Comparison of ENCODE assay signal across 34 cellular contexts in the genomic region with DNA sequence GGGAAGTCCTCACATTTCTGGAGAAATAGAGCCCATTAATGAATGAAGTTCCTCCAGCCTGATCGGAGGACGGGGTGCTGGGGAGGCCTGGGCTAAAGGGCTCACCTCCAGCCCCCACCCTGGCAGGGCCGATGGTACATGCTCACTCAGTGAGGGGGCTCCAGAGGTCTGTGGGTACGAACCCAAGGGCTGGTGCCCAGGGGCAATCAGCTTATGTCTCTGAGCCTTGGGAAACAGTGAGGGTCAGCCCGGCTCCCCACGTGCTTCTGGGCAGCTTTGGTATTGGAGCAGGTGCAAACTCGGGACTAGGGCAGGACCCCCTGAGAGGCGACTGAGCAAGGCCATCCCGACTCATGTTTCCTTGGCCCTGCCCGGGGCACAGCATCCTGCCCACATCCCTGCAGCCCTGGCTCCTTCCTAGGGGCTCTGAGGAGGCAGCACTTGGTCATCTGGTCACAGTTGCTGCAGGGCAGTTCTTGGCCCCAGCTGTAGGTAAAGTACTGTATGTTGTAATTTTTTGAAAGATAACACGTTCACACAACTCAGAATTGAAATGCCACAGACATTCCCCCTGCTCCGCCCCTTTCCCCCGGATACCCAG. TPM values are rescaled to one million over a fixed set of nuclear protein-coding genes. Genes with fewer than 3 reads are reported as not detected.
A peak's percentile ranks its signal among the peaks of the same experiment; 100 is the strongest.
DNase-seq lines count a peak whose midpoint lies in the region; ATAC-seq, FAIRE-seq and TF ChIP-seq lines count a peak whose summit lies in the region.
"Had no signal": no experiment of that assay in that cellular context is flagged by ENCODE, and none has a peak within 500 bp of the region (broad histone marks: within the 10 kb centered on the region; RNA-seq: fewer than 3 reads in every experiment).

No MANE protein-coding gene starts in this region.

- H3K9me2 ChIP-seq in PC-3 (replicated peaks; ENCODE audit: low read length), result no peaks in the 10 kb centered on the region

- H3K9me3 ChIP-seq in RWPE2 (ENCODE audit: severe bottlenecking), result peaks cover 3% of the 10 kb centered on the region
- no peaks in the 10 kb centered on the region for H3K9me3 ChIP-seq in PC-3 (ENCODE audit: low read length)
- H3K9me3 ChIP-seq: colonic mucosa, gastroesophageal sphincter, left lung, suprapubic skin had no signal

- H3K36me3 ChIP-seq in RWPE2 (ENCODE audit: low read depth) (no peaks in the 10 kb centered on the region), PC-3 (ENCODE audit: low read depth, low read length) (peaks cover 2% of the 10 kb centered on the region; the same call in 1 of the 2 replicates)
- H3K36me3 ChIP-seq: colonic mucosa, gastroesophageal sphincter, left lung, suprapubic skin had no signal

- intact Hi-C loops in posterior vena cava (cut with DNase I), result loop anchor here in 1 of 2 donors (5.0 kb wide), 1 partner anchor 87 kb away; no protein-coding TSS in a partner anchor
- intact Hi-C loops in PC-3 (cut with micrococcal nuclease), result no loop called here

- H3K27ac ChIP-seq in RWPE2 (ENCODE audit: poor library complexity, severe bottlenecking) (no peak overlapping the region), PC-3 (ENCODE audit: low read length) (no peak overlapping the region)
- H3K27ac ChIP-seq: colonic mucosa, gastroesophageal sphincter, hepatocyte, suprapubic skin had no signal

- ATAC-seq in RWPE2 (ENCODE audit: low read depth) (peak; percentile 24; the same call in 1 of the 3 replicates), PC-3 (no peak)
- ATAC-seq: activated naive CD8-positive, alpha-beta T cell treated with anti-CD3 and anti-CD28 coated beads, Interleukin-2, amount 50 U/mL, for 24 hours; effector memory CD8-positive, alpha-beta T cell; gastroesophageal sphincter; GM12878; HCT116; left lung; stimulated activated effector memory CD8-positive, alpha-beta T cell treated with anti-CD3 and anti-CD28 coated beads, Interleukin-12 subunit alpha, Interleukin-12 subunit beta, amount 100 ng/mL, for 72 hours had no signal

- POLR2A ChIA-PET in PC-3 (lab: Charles Lee; ENCODE audit: unreplicated experiment), result no interaction called here

- no peaks in the 10 kb centered on the region for H3K27me3 ChIP-seq in RWPE2 (ENCODE audit: insufficient read depth, poor library complexity, severe bottlenecking)
- no peaks in the 10 kb centered on the region for H3K27me3 ChIP-seq in PC-3 (ENCODE audit: low read length)
- H3K27me3 ChIP-seq: colonic mucosa, gastroesophageal sphincter, hepatocyte, left lung, suprapubic skin had no signal

- CTCF ChIA-PET in PC-3 (lab: Charles Lee), result no interaction called here

- H2AFZ ChIP-seq in PC-3 (ENCODE audit: low read length), result no peak overlapping the region
- H2AFZ ChIP-seq: hepatocyte had no signal

- BruUV-seq in PC-3 (replicated peaks; lab: Mats Ljungman, UMichigan), result no TSS peak

- H3K4me3 ChIP-seq in RWPE2 (ENCODE audit: severe bottlenecking), result no peak overlapping the region
- no peak overlapping the region for H3K4me3 ChIP-seq in PC-3 (ENCODE audit: low read length)
- H3K4me3 ChIP-seq: colonic mucosa, gastroesophageal sphincter, GM12878, hepatocyte, left lung, suprapubic skin had no signal

- no peaks in the 10 kb centered on the region for H4K20me1 ChIP-seq in PC-3 (ENCODE audit: low read length)

- no peak overlapping the region for H3K9ac ChIP-seq in PC-3 (ENCODE audit: low read length)

- H3K79me2 ChIP-seq in PC-3 (ENCODE audit: low read length), result no peaks in the 10 kb centered on the region
- H3K79me2 ChIP-seq: hepatocyte had no signal

- FAIRE-seq in H54 (lab: Jason Lieb, UNC), result no peak
- FAIRE-seq: GM12878, HTR-8/SVneo had no signal

- TF ChIP-seq CTCF in RWPE2 (IDR thresholded peaks at IDR 0.05; ENCODE audit: poor library complexity, severe bottlenecking) (no peak), PC-3 (conservative IDR thresholded peaks at IDR 0.05; ENCODE audit: low read depth, low read length) (no peak)

- H3F3A ChIP-seq in PC-3 (ENCODE audit: low read length, unreplicated experiment), result no peaks in the 10 kb centered on the region

- no peak overlapping the region for H3K4me2 ChIP-seq in PC-3 (ENCODE audit: low read length)
- H3K4me2 ChIP-seq: hepatocyte had no signal

- no peak for TF ChIP-seq POLR2A in H54 (IDR thresholded peaks at IDR 0.05; ENCODE audit: low read depth, low read length)

- DNase-seq in EL (peak; percentile 53), RWPE2 (ENCODE audit: low spot score) (no peak), iris pigment epithelial cell (ENCODE audit: low read depth) (peak; percentile 52), posterior vena cava (ENCODE audit: low spot score) (peak; percentile 77), PC-3 (no peak), NCI-H2196 treated with DMSO at 0.1 percent for 48 hours (lab: John Stamatoyannopoulos, UW; ENCODE audit: unreplicated experiment) (no peak), NOMO-1 treated with dmso at 0.1 percent for 144 hours (lab: John Stamatoyannopoulos, UW; ENCODE audit: unreplicated experiment) (no peak), H54 (ENCODE audit: insufficient read length, low spot score) (no peak)
- DNase-seq: activated CD4-positive, alpha-beta T cell treated with anti-CD3 and anti-CD28 coated beads, Interleukin-2, amount 10 ng/mL, durations not matched to agents 24 days and 14 days; activated gamma-delta T cell treated with Interleukin-2 at 50 U/mL for 16 hours; activated naive CD8-positive, alpha-beta T cell treated with anti-CD3 and anti-CD28 coated beads, Interleukin-2, amount 50 U/mL, for 24 hours; activated T-cell treated with anti-CD3 and anti-CD28 coated beads, Interleukin-2, amount 50 U/mL, for 1 hour; Calu3; colonic mucosa; effector memory CD8-positive, alpha-beta T cell; erythroblast; KG1; left lung; naive B cell; NCI-H1436; NCI-H2107; NCI-H446 treated with DMSO at 0.1 percent for 48 hours; nucleus accumbens; SHP77; stimulated activated CD4-positive, alpha-beta T cell treated with anti-CD3 and anti-CD28 coated beads, Interleukin-4, amount 100 ng/mL, for 24 hours; SW 1271; T-helper 9 cell had no signal

- H3K4me1 ChIP-seq in RWPE2 (ENCODE audit: insufficient read depth, poor library complexity, severe bottlenecking) (peaks cover 8% of the 10 kb centered on the region), PC-3 (ENCODE audit: insufficient read depth, low read length) (peaks cover 7% of the 10 kb centered on the region; the same call in 1 of the 2 replicates)
- H3K4me1 ChIP-seq: colonic mucosa had no signal

RNA-seq across cellular contexts. Expression of a gene that starts 1.0 kb away (rescaled TPM):
- total RNA-seq in posterior vena cava (under 1 TPM in 1 of 2 donors, not detected in 1; 0.60 TPM), PC-3 (2014; rRNA removed) (not detected in 2 replicates)
- total RNA-seq: activated CD4-positive, alpha-beta T cell treated with anti-CD3 and anti-CD28 coated beads, Interleukin-2, amount 10 ng/mL, durations not matched to agents 24 days and 14 days; Calu3; colonic mucosa; hepatocyte had no signal

RNA-seq across cellular contexts. Expression of a gene that starts 28.6 kb away (rescaled TPM):
- total RNA-seq in posterior vena cava, result 10 to 100 TPM; 37.8 to 53.2 TPM
- total RNA-seq in PC-3 (2014; rRNA removed), result 0.98 and 4.4 TPM in 2 replicates

RNA-seq across cellular contexts. Expression of a gene that starts 28.8 kb away (rescaled TPM):
- total RNA-seq in posterior vena cava (100 to 1,000 TPM in 1 of 2 donors, 10 to 100 TPM in 1; 99.7 to 106 TPM), PC-3 (2014; rRNA removed) (50.1 and 54.9 TPM in 2 replicates)

Comparison
In these comparisons a context has a peak if more than half of its experiments do, and no peak if none do; other contexts are left out.
1. DNase-seq: peak in EL (single experiment), iris pigment epithelial cell (single experiment) and posterior vena cava (single experiment); none in RWPE2 (single experiment), PC-3 (single experiment), NCI-H2196 treated with DMSO at 0.1 percent for 48 hours (single experiment), NOMO-1 treated with dmso at 0.1 percent for 144 hours (single experiment) and H54 (single experiment).